10 cellular contexts compared by ENCODE assay signal in genomic region chrX:100625985-100626491, GRCh38. TPM values are rescaled to one million over a fixed set of nuclear protein-coding genes. Genes with fewer than 3 reads are reported as not detected.
A peak's percentile ranks its signal among the peaks of the same experiment; 100 is the strongest.
DNase-seq lines count a peak whose midpoint lies in the region; ATAC-seq and TF ChIP-seq lines count a peak whose summit lies in the region.
"Had no signal": no experiment of that assay in that cellular context is flagged by ENCODE, and none has a peak within 500 bp of the region (broad histone marks: within the 10 kb centered on the region; RNA-seq: fewer than 3 reads in every experiment).

No MANE protein-coding gene starts in this region.

- no peak overlapping the region for H3K27ac ChIP-seq in testis
- no peak overlapping the region for H3K27ac ChIP-seq in ovary
- H3K27ac ChIP-seq: C4-2B had no signal

- no peak for TF ChIP-seq EP300 in ovary (IDR thresholded peaks at IDR 0.05)

- ATAC-seq in activated naive CD4-positive, alpha-beta T cell treated with anti-CD3 and anti-CD28 coated beads, Interleukin-2, amount 50 U/mL, for 72 hours: peak; percentile 71 to 78
- peak; percentile 95 for ATAC-seq in HG02852 (IDR thresholded peaks at IDR 0.05; ENCODE audit: unreplicated experiment)
- ATAC-seq in stimulated activated naive CD8-positive, alpha-beta T cell treated with anti-CD3 and anti-CD28 coated beads, Interleukin-15, Interleukin-2, amounts not matched to agents 100 U/mL and 50 U/mL, for 24 hours: peak; percentile 43

- H3K27me3 ChIP-seq in testis: no peaks in the 10 kb centered on the region
- H3K27me3 ChIP-seq in ovary: no peaks in the 10 kb centered on the region

- no peak overlapping the region for H3K4me3 ChIP-seq in testis
- H3K4me3 ChIP-seq in ovary: no peak overlapping the region

- DNase-seq in activated naive CD4-positive, alpha-beta T cell treated with anti-CD3 and anti-CD28 coated beads, Interleukin-2, amount 50 U/mL, for 72 hours (ENCODE audit: low spot score in 2 of 2): no peak
- DNase-seq in activated naive CD4-positive, alpha-beta T cell treated with Interleukin-2 at 50 U/mL for 16 hours: no peak
- DNase-seq in MV-4-11 (lab: John Stamatoyannopoulos, UW) (peak; percentile 67), NCI-H1694 treated with DMSO at 0.1 percent for 48 hours (lab: John Stamatoyannopoulos, UW) (no peak), testis (no peak), ovary (no peak)
- no peak for DNase-seq in stimulated activated naive CD8-positive, alpha-beta T cell treated with anti-CD3 and anti-CD28 coated beads, Interleukin-15, Interleukin-2, amounts not matched to agents 100 U/mL and 50 U/mL, for 24 hours
- DNase-seq: effector memory CD4-positive, alpha-beta T cell had no signal

- no peak for TF ChIP-seq POLR2A in testis (IDR thresholded peaks at IDR 0.05)
- TF ChIP-seq POLR2A in ovary (IDR thresholded peaks at IDR 0.05): no peak

- H3K9me3 Mint-ChIP-seq in activated naive CD4-positive, alpha-beta T cell treated with anti-CD3 and anti-CD28 coated beads, Interleukin-2, amount 50 U/mL, for 72 hours: no peaks in the 10 kb centered on the region

- intact Hi-C loops in testis (cut with DNase I; ENCODE audit: low total_unique reads): no loop called here
- intact Hi-C loops in ovary (cut with DNase I): no loop called here

- H3K36me3 Mint-ChIP-seq in activated naive CD4-positive, alpha-beta T cell treated with anti-CD3 and anti-CD28 coated beads, Interleukin-2, amount 50 U/mL, for 72 hours: no peaks in the 10 kb centered on the region

- H3K4me1 ChIP-seq in testis (no peaks in the 10 kb centered on the region), ovary (ENCODE audit: insufficient read depth) (no peaks in the 10 kb centered on the region)

- no peak overlapping the region for H3K27ac Mint-ChIP-seq in activated naive CD4-positive, alpha-beta T cell treated with anti-CD3 and anti-CD28 coated beads, Interleukin-2, amount 50 U/mL, for 72 hours

- WGBS in testis, 2 donors: 75% methylated on average over 5 of the region's 5 CpGs
- WGBS in ovary, 3 donors: 60 to 65% (median 63%) methylated on average over 5 of the region's 5 CpGs

- TF ChIP-seq CTCF in testis (IDR thresholded peaks at IDR 0.05): no peak
- TF ChIP-seq CTCF in ovary (IDR thresholded peaks at IDR 0.05): no peak

- H3K36me3 ChIP-seq in testis (ENCODE audit: low read depth, missing control alignments) (no peaks in the 10 kb centered on the region), ovary (no peaks in the 10 kb centered on the region)

- H3K9me3 ChIP-seq in testis (no peaks in the 10 kb centered on the region), ovary (no peaks in the 10 kb centered on the region)

RNA-seq across cellular contexts. Expression of gene TSPAN6, which starts 10.6 kb away (rescaled TPM):
- under 1 TPM in 1 of 2 donors, not detected in 1; 0.73 TPM for total RNA-seq in activated naive CD4-positive, alpha-beta T cell treated with anti-CD3 and anti-CD28 coated beads, Interleukin-2, amount 50 U/mL, for 72 hours
- total RNA-seq in testis (100 to 1,000 TPM in 1 of 2 donors, 10 to 100 TPM in 1; 47.3 to 133 TPM), ovary (10 to 100 TPM; 41.2 to 68.2 (median 52.0) TPM)
- polyA plus RNA-seq in testis (ENCODE audit: insufficient read depth, low read depth, low replicate concordance) (77.3 TPM), ovary (10 to 100 TPM; 70.1 to 70.8 TPM)

RNA-seq across cellular contexts. Expression of gene SRPX2, which starts 18.0 kb away (rescaled TPM):
- total RNA-seq in activated naive CD4-positive, alpha-beta T cell treated with anti-CD3 and anti-CD28 coated beads, Interleukin-2, amount 50 U/mL, for 72 hours: not detected
- 1 to 10 TPM; 1.4 to 5.0 TPM for total RNA-seq in testis
- 8.3 TPM for polyA plus RNA-seq in testis (ENCODE audit: insufficient read depth, low read depth, low replicate concordance)
- 10 to 100 TPM in 3 of 7 donors, 1 to 10 TPM in 4; 2.3 to 19.6 (median 9.5) TPM for total RNA-seq in ovary
- polyA plus RNA-seq in ovary: 10 to 100 TPM in 1 of 2 donors, 1 to 10 TPM in 1; 8.2 to 29.0 TPM

RNA-seq across cellular contexts. Expression of gene TNMD, which starts 41.3 kb away (rescaled TPM):
- not detected for total RNA-seq in activated naive CD4-positive, alpha-beta T cell treated with anti-CD3 and anti-CD28 coated beads, Interleukin-2, amount 50 U/mL, for 72 hours
- total RNA-seq in testis (not detected), ovary (1 to 10 TPM in 6 of 7 donors, under 1 TPM in 1; 0.42 to 8.5 (median 1.4) TPM)
- polyA plus RNA-seq in testis (ENCODE audit: insufficient read depth, low read depth, low replicate concordance) (0.55 TPM), ovary (10 to 100 TPM in 1 of 2 donors, 1 to 10 TPM in 1; 3.3 to 14.9 TPM)

Comparison
In these comparisons a context has a peak if more than half of its experiments do, and no peak if none do; other contexts are left out.
1. ATAC-seq: peak in every context shown above with its lines; median percentile 95 in HG02852; 74 in activated naive CD4-positive, alpha-beta T cell treated with anti-CD3 and anti-CD28 coated beads, Interleukin-2, amount 50 U/mL, for 72 hours; 43 in stimulated activated naive CD8-positive, alpha-beta T cell treated with anti-CD3 and anti-CD28 coated beads, Interleukin-15, Interleukin-2, amounts not matched to agents 100 U/mL and 50 U/mL, for 24 hours.
2. RNA of gene TSPAN6, which starts 10.6 kb away (total RNA-seq): 47.3 to 133 TPM in testis and 41.2 to 68.2 TPM in ovary; 0.73 TPM in activated naive CD4-positive, alpha-beta T cell treated with anti-CD3 and anti-CD28 coated beads, Interleukin-2, amount 50 U/mL, for 72 hours; every median in the first group is over 10 times any median in the second.